In genomic region chr3:64441861-64442260, GRCh38 we compare ENCODE assay signal across 21 cellular contexts.
A peak's percentile ranks its signal among the peaks of the same experiment; 100 is the strongest.
DNase-seq lines count a peak whose midpoint lies in the region; ATAC-seq and TF ChIP-seq lines count a peak whose summit lies in the region.
"Had no signal": no experiment of that assay in that cellular context is flagged by ENCODE, and none has a peak within 500 bp of the region (broad histone marks: within the 10 kb centered on the region; RNA-seq: fewer than 3 reads in every experiment).

No MANE protein-coding gene starts in this region.

- H3K4me3 Mint-ChIP-seq in nephron progenitor cell, result no peak overlapping the region
- H3K4me3 Mint-ChIP-seq in activated naive CD8-positive, alpha-beta T cell treated with anti-CD3 and anti-CD28 coated beads for 36 hours, result no peak overlapping the region
- no peak overlapping the region for H3K4me3 Mint-ChIP-seq in activated CD8-positive, alpha-beta memory T cell treated with anti-CD3 and anti-CD28 coated beads, Interleukin-2, amount 10 ng/mL, durations not matched to agents 7 days and 5 days
- no peak overlapping the region for H3K4me3 Mint-ChIP-seq in activated CD4-positive, alpha-beta T cell treated with anti-CD3 and anti-CD28 coated beads for 36 hours
- H3K4me3 Mint-ChIP-seq: activated CD4-positive, alpha-beta T cell treated with anti-CD3 and anti-CD28 coated beads, Interleukin-2, amount 10 ng/mL, durations not matched to agents 24 days and 14 days; activated T-helper 1 cell treated with anti-CD3 and anti-CD28 coated beads, Interleukin-12 subunit alpha, Interleukin-12 subunit beta, Interleukin-2, Interleukin-4 antibody, amounts not matched to agents 30 ng/mL and 10 ng/mL and 1 ng/mL, durations not matched to agents 14 hours and 24 hours and 36 hours; CD14-positive monocyte; immature natural killer cell; stimulated activated naive CD8-positive, alpha-beta T cell treated with anti-CD3 and anti-CD28 coated beads, Interleukin-15, amount 100 ng/mL, for 72 hours; T-helper 1 cell treated with Interleukin-12 subunit alpha and Interleukin-12 subunit beta and Interleukin-4 antibody, amounts not matched to agents 30 μg/mL and 1 μg/mL, for 36 hours had no signal

- H3K27ac Mint-ChIP-seq in nephron progenitor cell, result peak overlapping the region; percentile 50
- H3K27ac Mint-ChIP-seq in activated naive CD8-positive, alpha-beta T cell treated with anti-CD3 and anti-CD28 coated beads for 36 hours, result no peak overlapping the region
- H3K27ac Mint-ChIP-seq in activated CD8-positive, alpha-beta memory T cell treated with anti-CD3 and anti-CD28 coated beads, Interleukin-2, amount 10 ng/mL, durations not matched to agents 7 days and 5 days, result no peak overlapping the region
- H3K27ac Mint-ChIP-seq in activated CD4-positive, alpha-beta T cell treated with anti-CD3 and anti-CD28 coated beads for 36 hours, result no peak overlapping the region
- H3K27ac Mint-ChIP-seq: activated CD4-positive, alpha-beta T cell treated with anti-CD3 and anti-CD28 coated beads, Interleukin-2, amount 10 ng/mL, durations not matched to agents 24 days and 14 days; activated T-helper 1 cell treated with anti-CD3 and anti-CD28 coated beads, Interleukin-12 subunit alpha, Interleukin-12 subunit beta, Interleukin-2, Interleukin-4 antibody, amounts not matched to agents 30 ng/mL and 10 ng/mL and 1 ng/mL, durations not matched to agents 14 hours and 24 hours and 36 hours; CD14-positive monocyte; immature natural killer cell; stimulated activated naive CD8-positive, alpha-beta T cell treated with anti-CD3 and anti-CD28 coated beads, Interleukin-15, amount 100 ng/mL, for 72 hours; T-helper 1 cell treated with Interleukin-12 subunit alpha and Interleukin-12 subunit beta and Interleukin-4 antibody, amounts not matched to agents 30 μg/mL and 1 μg/mL, for 36 hours had no signal

- H3K4me1 Mint-ChIP-seq in nephron progenitor cell, result peaks cover 73% of the 10 kb centered on the region
- no peaks in the 10 kb centered on the region for H3K4me1 Mint-ChIP-seq in activated naive CD8-positive, alpha-beta T cell treated with anti-CD3 and anti-CD28 coated beads for 36 hours
- H3K4me1 Mint-ChIP-seq in activated CD8-positive, alpha-beta memory T cell treated with anti-CD3 and anti-CD28 coated beads, Interleukin-2, amount 10 ng/mL, durations not matched to agents 7 days and 5 days, result no peaks in the 10 kb centered on the region
- H3K4me1 Mint-ChIP-seq in activated CD4-positive, alpha-beta T cell treated with anti-CD3 and anti-CD28 coated beads for 36 hours, result no peaks in the 10 kb centered on the region
- H3K4me1 Mint-ChIP-seq: activated CD4-positive, alpha-beta T cell treated with anti-CD3 and anti-CD28 coated beads, Interleukin-2, amount 10 ng/mL, durations not matched to agents 24 days and 14 days; CD14-positive monocyte; immature natural killer cell; stimulated activated naive CD8-positive, alpha-beta T cell treated with anti-CD3 and anti-CD28 coated beads, Interleukin-15, amount 100 ng/mL, for 72 hours had no signal

- POLR2A ChIA-PET in activated CD4-positive, alpha-beta T cell treated with anti-CD3 and anti-CD28 coated beads for 36 hours (lab: Charles Lee), result no interaction called here

- H3K9me3 Mint-ChIP-seq in nephron progenitor cell, result peaks cover 4% of the 10 kb centered on the region
- peaks cover 2% of the 10 kb centered on the region for H3K9me3 Mint-ChIP-seq in activated naive CD8-positive, alpha-beta T cell treated with anti-CD3 and anti-CD28 coated beads for 36 hours
- no peaks in the 10 kb centered on the region for H3K9me3 Mint-ChIP-seq in activated CD8-positive, alpha-beta memory T cell treated with anti-CD3 and anti-CD28 coated beads, Interleukin-2, amount 10 ng/mL, durations not matched to agents 7 days and 5 days (ENCODE audit: low read depth)
- peaks cover 3% of the 10 kb centered on the region for H3K9me3 Mint-ChIP-seq in activated CD4-positive, alpha-beta T cell treated with anti-CD3 and anti-CD28 coated beads for 36 hours (ENCODE audit: low read depth)
- H3K9me3 Mint-ChIP-seq: activated CD4-positive, alpha-beta T cell treated with anti-CD3 and anti-CD28 coated beads, Interleukin-2, amount 10 ng/mL, durations not matched to agents 24 days and 14 days; activated T-helper 1 cell treated with anti-CD3 and anti-CD28 coated beads, Interleukin-12 subunit alpha, Interleukin-12 subunit beta, Interleukin-2, Interleukin-4 antibody, amounts not matched to agents 30 ng/mL and 10 ng/mL and 1 ng/mL, durations not matched to agents 14 hours and 24 hours and 36 hours; T-helper 1 cell treated with Interleukin-12 subunit alpha and Interleukin-12 subunit beta and Interleukin-4 antibody, amounts not matched to agents 30 μg/mL and 1 μg/mL, for 36 hours had no signal

- H3K36me3 Mint-ChIP-seq in nephron progenitor cell (ENCODE audit: low read depth), result peaks cover 4% of the 10 kb centered on the region
- no peaks in the 10 kb centered on the region for H3K36me3 Mint-ChIP-seq in activated naive CD8-positive, alpha-beta T cell treated with anti-CD3 and anti-CD28 coated beads for 36 hours
- H3K36me3 Mint-ChIP-seq in activated CD8-positive, alpha-beta memory T cell treated with anti-CD3 and anti-CD28 coated beads, Interleukin-2, amount 10 ng/mL, durations not matched to agents 7 days and 5 days, result no peaks in the 10 kb centered on the region
- H3K36me3 Mint-ChIP-seq in activated CD4-positive, alpha-beta T cell treated with anti-CD3 and anti-CD28 coated beads for 36 hours (ENCODE audit: low read depth), result no peaks in the 10 kb centered on the region
- H3K36me3 Mint-ChIP-seq: CD14-positive monocyte had no signal

- CTCF ChIA-PET in activated CD8-positive, alpha-beta memory T cell treated with anti-CD3 and anti-CD28 coated beads, Interleukin-2, amount 10 ng/mL, durations not matched to agents 7 days and 5 days (lab: Charles Lee), result no interaction called here
- CTCF ChIA-PET in activated CD4-positive, alpha-beta T cell treated with anti-CD3 and anti-CD28 coated beads for 36 hours (lab: Charles Lee), result no interaction called here

- H3K4me3 ChIP-seq in fibroblast of villous mesenchyme (ENCODE audit: low read depth, low read length), result no peak overlapping the region
- H3K4me3 ChIP-seq: right atrium auricular region, transverse colon had no signal

- peaks cover 5% of the 10 kb centered on the region for H3K27me3 Mint-ChIP-seq in nephron progenitor cell (ENCODE audit: low read depth, poor library complexity)
- H3K27me3 Mint-ChIP-seq in activated naive CD8-positive, alpha-beta T cell treated with anti-CD3 and anti-CD28 coated beads for 36 hours, result peaks cover 73% of the 10 kb centered on the region
- H3K27me3 Mint-ChIP-seq in activated CD8-positive, alpha-beta memory T cell treated with anti-CD3 and anti-CD28 coated beads, Interleukin-2, amount 10 ng/mL, durations not matched to agents 7 days and 5 days, result peaks cover 55% of the 10 kb centered on the region
- H3K27me3 Mint-ChIP-seq in activated CD4-positive, alpha-beta T cell treated with anti-CD3 and anti-CD28 coated beads for 36 hours, result peaks cover 44% of the 10 kb centered on the region

- intact Hi-C loops in activated CD4-positive, alpha-beta T cell treated with anti-CD3 and anti-CD28 coated beads for 36 hours (cut with DNase I, micrococcal nuclease), result no loop called here

- TF ChIP-seq CTCF in fibroblast of villous mesenchyme (IDR thresholded peaks at IDR 0.05; ENCODE audit: insufficient read depth, low read depth, low read length) (no peak), nephron progenitor cell (IDR thresholded peaks at IDR 0.05) (no peak)

- no peak for ATAC-seq in activated CD8-positive, alpha-beta memory T cell treated with anti-CD3 and anti-CD28 coated beads, Interleukin-2, amount 10 ng/mL, durations not matched to agents 7 days and 5 days
- ATAC-seq in activated CD4-positive, alpha-beta T cell treated with anti-CD3 and anti-CD28 coated beads for 36 hours, result no peak
- ATAC-seq: foreskin keratinocyte; HCT116; stimulated activated naive CD8-positive, alpha-beta T cell treated with anti-CD3 and anti-CD28 coated beads, Interleukin-15, amount 100 ng/mL, for 72 hours had no signal

- DNase-seq in COLO668 (lab: John Stamatoyannopoulos, UW; ENCODE audit: unreplicated experiment), result peak; percentile 51
- peak; percentile 20 for DNase-seq in NCI-H2029 treated with DMSO at 0.1 percent for 48 hours (lab: John Stamatoyannopoulos, UW)
- DNase-seq in fibroblast of villous mesenchyme (ENCODE audit: low read depth), result peak; percentile 85
- DNase-seq in nephron progenitor cell, result no peak
- no peak for DNase-seq in activated naive CD8-positive, alpha-beta T cell treated with anti-CD3 and anti-CD28 coated beads for 36 hours
- no peak for DNase-seq in activated CD8-positive, alpha-beta memory T cell treated with anti-CD3 and anti-CD28 coated beads, Interleukin-2, amount 10 ng/mL, durations not matched to agents 7 days and 5 days
- DNase-seq in activated CD4-positive, alpha-beta T cell treated with anti-CD3 and anti-CD28 coated beads for 36 hours, result no peak
- DNase-seq: activated CD4-positive, alpha-beta T cell treated with anti-CD3 and anti-CD28 coated beads, Interleukin-2, amount 10 ng/mL, durations not matched to agents 24 days and 14 days; activated naive CD4-positive, alpha-beta T cell treated with anti-CD3 and anti-CD28 coated beads, Interleukin-2, amount 50 U/mL, for 16 hours; aorta; foreskin keratinocyte; immature natural killer cell; NCI-H187 treated with DMSO at 0.1 percent for 48 hours; NCI-H446; stimulated activated naive CD8-positive, alpha-beta T cell treated with anti-CD3 and anti-CD28 coated beads, Interleukin-15, amount 100 ng/mL, for 72 hours; transverse colon had no signal

Comparison
In these comparisons a context has a peak if more than half of its experiments do, and no peak if none do; other contexts are left out.
1. DNase-seq: peak in COLO668 (single experiment), NCI-H2029 treated with DMSO at 0.1 percent for 48 hours (single experiment) and fibroblast of villous mesenchyme (single experiment); none in nephron progenitor cell (single experiment), activated naive CD8-positive, alpha-beta T cell treated with anti-CD3 and anti-CD28 coated beads for 36 hours (single experiment), activated CD8-positive, alpha-beta memory T cell treated with anti-CD3 and anti-CD28 coated beads, Interleukin-2, amount 10 ng/mL, durations not matched to agents 7 days and 5 days (single experiment) and activated CD4-positive, alpha-beta T cell treated with anti-CD3 and anti-CD28 coated beads for 36 hours (single experiment).